12 cellular contexts compared by ENCODE assay signal in genomic region chr12:132428872-132429121, GRCh38.
DNase-seq lines count a peak whose midpoint lies in the region; ATAC-seq and TF ChIP-seq lines count a peak whose summit lies in the region.
"Had no signal": no experiment of that assay in that cellular context is flagged by ENCODE, and none has a peak within 500 bp of the region (broad histone marks: within the 10 kb centered on the region; RNA-seq: fewer than 3 reads in every experiment).

No MANE protein-coding gene starts in this region.

- no peaks in the 10 kb centered on the region for H3K79me1 ChIP-seq in H9 (ENCODE audit: insufficient read depth, low read depth, low read length, poor library complexity, severe bottlenecking)
- H3K79me1 ChIP-seq in trophoblast cell (ENCODE audit: low read length), result no peaks in the 10 kb centered on the region

- intact Hi-C loops in vagina (cut with DNase I), result no loop called here

- H3K4ac ChIP-seq in H9 (ENCODE audit: low read depth, low read length) (no peak overlapping the region), trophoblast cell (ENCODE audit: low read depth, low read length) (no peak overlapping the region)

- H2BK15ac ChIP-seq in H9 (ENCODE audit: low read depth, low read length), result no peak overlapping the region

- H3K9me3 Mint-ChIP-seq in H9 (peaks cover 13 to 24% of the 10 kb centered on the region in 2 experiments), endodermal cell (peaks cover 31% of the 10 kb centered on the region), osteocyte (ENCODE audit: unreplicated experiment) (no peaks in the 10 kb centered on the region)
- no peaks in the 10 kb centered on the region for H3K9me3 Mint-ChIP-seq in activated T-helper 17 cell treated with anti-CD3 and anti-CD28 coated beads, Interleukin-2, amount 50 U/mL, for 72 hours
- H3K9me3 Mint-ChIP-seq: CD8-positive, alpha-beta T cell had no signal

- peak overlapping the region; percentile 7 for H3K4me2 ChIP-seq in H9 (ENCODE audit: insufficient read depth, insufficient read length, low read length)
- H3K4me2 ChIP-seq in trophoblast cell (ENCODE audit: low read length), result no peak overlapping the region

- no peak overlapping the region for H2BK5ac ChIP-seq in H9 (ENCODE audit: insufficient read length, low read length)
- no peak overlapping the region for H2BK5ac ChIP-seq in trophoblast cell (ENCODE audit: low read depth, low read length, poor library complexity)

- no peak overlapping the region for H4K12ac ChIP-seq in trophoblast cell (ENCODE audit: low read depth, low read length)

- H3K36me3 ChIP-seq in endodermal cell (ENCODE audit: control insufficient read depth, insufficient read depth, low read length), result no peaks in the 10 kb centered on the region
- H3K36me3 ChIP-seq in vagina, result no peaks in the 10 kb centered on the region
- no peaks in the 10 kb centered on the region for H3K36me3 ChIP-seq in trophoblast cell (ENCODE audit: control insufficient read depth in 1 of 2, insufficient read depth in 2 of 2, low read length in 2 of 2)
- H3K36me3 ChIP-seq: ascending aorta, right atrium auricular region had no signal

- H3K18ac ChIP-seq in H9 (ENCODE audit: insufficient read length, low read depth, low read length) (no peak overlapping the region), trophoblast cell (ENCODE audit: low read length) (no peak overlapping the region)

- 0 out of 7 replicates have a peak overlapping the region, but pooled peaks of 1 of the 3 experiments have one; percentile 40 for H3K27ac Mint-ChIP-seq in H9
- peak overlapping the region; percentile 89 for H3K27ac Mint-ChIP-seq in endodermal cell
- H3K27ac Mint-ChIP-seq in osteocyte (ENCODE audit: unreplicated experiment), result peak overlapping the region; percentile 44
- H3K27ac Mint-ChIP-seq in activated T-helper 17 cell treated with anti-CD3 and anti-CD28 coated beads, Interleukin-2, amount 50 U/mL, for 72 hours, result no peak overlapping the region
- H3K27ac Mint-ChIP-seq: activated T-cell treated with anti-CD3 and anti-CD28 coated beads, Interleukin-2, amount 50 U/mL, for 72 hours; CD8-positive, alpha-beta T cell had no signal

- TF ChIP-seq POLR2A in vagina (IDR thresholded peaks at IDR 0.05), result no peak

- H3K9ac ChIP-seq in H9 (ENCODE audit: extremely low read depth, insufficient read length, low read length), result no peak overlapping the region
- H3K9ac ChIP-seq in endodermal cell (ENCODE audit: extremely low read depth, low read length, poor library complexity, severe bottlenecking), result no peak overlapping the region
- no peak overlapping the region for H3K9ac ChIP-seq in trophoblast cell (ENCODE audit: low read length)

- no peak for ATAC-seq in activated T-helper 17 cell treated with anti-CD3 and anti-CD28 coated beads, Interleukin-2, amount 50 U/mL, for 72 hours (replicated peaks)
- ATAC-seq: activated T-cell treated with anti-CD3 and anti-CD28 coated beads, Interleukin-2, amount 50 U/mL, for 72 hours; CD8-positive, alpha-beta T cell had no signal

- H3K4me3 ChIP-seq in endodermal cell (ENCODE audit: low read length), result no peak overlapping the region
- no peak overlapping the region for H3K4me3 ChIP-seq in vagina
- no peak overlapping the region for H3K4me3 ChIP-seq in trophoblast cell (ENCODE audit: low read depth, low read length)
- H3K4me3 ChIP-seq: ascending aorta, right atrium auricular region had no signal

- no peak overlapping the region for H3K23ac ChIP-seq in H9 (ENCODE audit: insufficient read length, low read depth, low read length)
- H3K23ac ChIP-seq in trophoblast cell (ENCODE audit: low read length), result no peak overlapping the region

- DNase-seq in H9 (no peak), NCI-H345 treated with DMSO at 0.1 percent for 48 hours (lab: John Stamatoyannopoulos, UW; ENCODE audit: unreplicated experiment) (peak; percentile 34), endodermal cell (peak; percentile 74), osteocyte (ENCODE audit: extremely low spot score, unreplicated experiment) (no peak), vagina (ENCODE audit: extremely low spot score in 2 of 2) (no peak), trophoblast cell (no peak)
- DNase-seq: activated CD4-positive, alpha-beta T cell treated with anti-CD3 and anti-CD28 coated beads for 1 hour; activated T-cell treated with anti-CD3 and anti-CD28 coated beads, Interleukin-2, amount 50 U/mL, for 72 hours; CD8-positive, alpha-beta T cell had no signal

- H2AK5ac ChIP-seq in H9 (ENCODE audit: insufficient read length, low read length) (no peak overlapping the region), trophoblast cell (ENCODE audit: low read length) (no peak overlapping the region)

- H3K9me3 ChIP-seq in H9 (ENCODE audit: control insufficient read depth, low read depth, low read length) (no peaks in the 10 kb centered on the region), endodermal cell (ENCODE audit: control insufficient read depth, low read length) (no peaks in the 10 kb centered on the region), vagina (no peaks in the 10 kb centered on the region), trophoblast cell (ENCODE audit: insufficient read depth, low read depth, low read length) (peaks cover 23% of the 10 kb centered on the region)
- H3K9me3 ChIP-seq: ascending aorta, right atrium auricular region had no signal

- peaks cover 2 to 23% (median 6%) of the 10 kb centered on the region in 3 experiments; a peak in 6 of 7 replicates for H3K36me3 Mint-ChIP-seq in H9 (ENCODE audit: insufficient read depth in 1 of 3, low read depth in 3 of 3)
- peaks cover 9% of the 10 kb centered on the region for H3K36me3 Mint-ChIP-seq in endodermal cell (ENCODE audit: low read depth)
- H3K36me3 Mint-ChIP-seq in osteocyte (ENCODE audit: unreplicated experiment), result no peaks in the 10 kb centered on the region
- H3K36me3 Mint-ChIP-seq in activated T-helper 17 cell treated with anti-CD3 and anti-CD28 coated beads, Interleukin-2, amount 50 U/mL, for 72 hours (ENCODE audit: low read depth), result no peaks in the 10 kb centered on the region
- H3K36me3 Mint-ChIP-seq: CD8-positive, alpha-beta T cell had no signal

- peaks cover 3% of the 10 kb centered on the region for H4K20me1 ChIP-seq in H9 (ENCODE audit: control insufficient read depth, insufficient read depth, insufficient read length)

- no CpG with 5 or more reads among the region's 7 CpGs for WGBS in H9 (ENCODE audit: extremely low coverage, insufficient read length, low lambda C conversion rate)
- 58 to 70% methylated on average over 3 to 7 of the region's 7 CpGs for WGBS in endodermal cell (ENCODE audit: insufficient coverage in 1 of 2, insufficient read length in 1 of 2), 2 experiments
- WGBS in trophoblast cell (ENCODE audit: extremely low coverage, insufficient coverage, insufficient read length), result no CpG with 5 or more reads among the region's 7 CpGs

- H2BK20ac ChIP-seq in H9 (ENCODE audit: low read depth, low read length, poor library complexity, severe bottlenecking), result no peak overlapping the region

- H3K4me1 Mint-ChIP-seq in H9 (peaks cover 21 to 41% of the 10 kb centered on the region in 2 experiments), endodermal cell (peaks cover 32% of the 10 kb centered on the region), osteocyte (ENCODE audit: unreplicated experiment) (peaks cover 18% of the 10 kb centered on the region)
- H3K4me1 Mint-ChIP-seq in activated T-helper 17 cell treated with anti-CD3 and anti-CD28 coated beads, Interleukin-2, amount 50 U/mL, for 72 hours, result peaks cover 11% of the 10 kb centered on the region

- H2BK12ac ChIP-seq in H9 (ENCODE audit: insufficient read length, low read depth, low read length), result no peak overlapping the region
- no peak overlapping the region for H2BK12ac ChIP-seq in trophoblast cell (ENCODE audit: low read length)

- no peak overlapping the region for H4K91ac ChIP-seq in H9 (ENCODE audit: insufficient read length, low read depth, low read length)
- no peak overlapping the region for H4K91ac ChIP-seq in trophoblast cell (ENCODE audit: low read depth, low read length)

- H3K27me3 ChIP-seq in H9 (ENCODE audit: insufficient read depth, low read length) (peaks cover 23% of the 10 kb centered on the region; the same call in 1 of the 2 replicates), endodermal cell (ENCODE audit: control insufficient read depth, insufficient read depth, low read length, poor library complexity, severe bottlenecking) (peaks cover 5% of the 10 kb centered on the region), vagina (peaks cover 5% of the 10 kb centered on the region), trophoblast cell (ENCODE audit: insufficient read depth, low read length) (peaks cover 14% of the 10 kb centered on the region)
- H3K27me3 ChIP-seq: ascending aorta, right atrium auricular region had no signal

- H3K27me3 Mint-ChIP-seq in H9 (ENCODE audit: low read depth) (peaks cover 95% of the 10 kb centered on the region), endodermal cell (ENCODE audit: insufficient read depth) (peaks cover 55% of the 10 kb centered on the region), osteocyte (ENCODE audit: unreplicated experiment) (peaks cover 42% of the 10 kb centered on the region)
- H3K27me3 Mint-ChIP-seq in activated T-helper 17 cell treated with anti-CD3 and anti-CD28 coated beads, Interleukin-2, amount 50 U/mL, for 72 hours, result no peaks in the 10 kb centered on the region

- H3K23me2 ChIP-seq in H9 (ENCODE audit: insufficient read length, low read depth, low read length, poor library complexity, severe bottlenecking), result no peaks in the 10 kb centered on the region

- no peak overlapping the region for H3T11ph ChIP-seq in H9 (ENCODE audit: low read length)

- 0 out of 5 replicates have a peak overlapping the region, but pooled peaks of 1 of the 2 experiments have one; percentile 10 for H3K4me3 Mint-ChIP-seq in H9
- H3K4me3 Mint-ChIP-seq in endodermal cell, result peak overlapping the region; percentile 11
- no peak overlapping the region for H3K4me3 Mint-ChIP-seq in osteocyte (ENCODE audit: unreplicated experiment)
- no peak overlapping the region for H3K4me3 Mint-ChIP-seq in activated T-helper 17 cell treated with anti-CD3 and anti-CD28 coated beads, Interleukin-2, amount 50 U/mL, for 72 hours
- H3K4me3 Mint-ChIP-seq: activated T-cell treated with anti-CD3 and anti-CD28 coated beads, Interleukin-2, amount 50 U/mL, for 72 hours; CD8-positive, alpha-beta T cell had no signal

- H4K8ac ChIP-seq in H9 (replicated peaks; ENCODE audit: insufficient read length, low read depth, low read length), result no peak overlapping the region
- no peak overlapping the region for H4K8ac ChIP-seq in trophoblast cell (ENCODE audit: low read depth, low read length)

- H3K14ac ChIP-seq in H9 (ENCODE audit: insufficient read depth, low read length) (no peak overlapping the region), trophoblast cell (ENCODE audit: low read length) (no peak overlapping the region)

- H4K5ac ChIP-seq in H9 (ENCODE audit: insufficient read length, low read depth, low read length), result no peak overlapping the region

- H3K79me2 ChIP-seq in H9 (ENCODE audit: insufficient read depth, low read length) (no peaks in the 10 kb centered on the region), trophoblast cell (ENCODE audit: control insufficient read depth, insufficient read depth, low read length, poor library complexity) (no peaks in the 10 kb centered on the region)

- H3K4me1 ChIP-seq in H9 (ENCODE audit: insufficient read depth, low read length), result peaks cover 3% of the 10 kb centered on the region; the same call in 1 of the 2 replicates
- no peaks in the 10 kb centered on the region for H3K4me1 ChIP-seq in endodermal cell (ENCODE audit: control insufficient read depth, insufficient read depth, low read length)
- H3K4me1 ChIP-seq in vagina, result peaks cover 42% of the 10 kb centered on the region
- H3K4me1 ChIP-seq in trophoblast cell (ENCODE audit: control insufficient read depth in 1 of 2, insufficient read depth in 2 of 2, low read length in 2 of 2), result no peaks in the 10 kb centered on the region
- H3K4me1 ChIP-seq: ascending aorta had no signal

- no peak overlapping the region for H3K56ac ChIP-seq in H9 (ENCODE audit: insufficient read length, low read depth, low read length)

- H2AFZ ChIP-seq in H9 (ENCODE audit: low read length) (no peak overlapping the region), trophoblast cell (ENCODE audit: insufficient read depth, low read length, poor library complexity) (no peak overlapping the region)

- no peak overlapping the region for H3K27ac ChIP-seq in H9 (ENCODE audit: insufficient read length, low read depth, low read length)
- H3K27ac ChIP-seq in endodermal cell (ENCODE audit: low read depth, low read length), result peak overlapping the region; percentile 49
- no peak overlapping the region for H3K27ac ChIP-seq in vagina
- no peak overlapping the region for H3K27ac ChIP-seq in trophoblast cell (ENCODE audit: low read depth, low read length)
- H3K27ac ChIP-seq: ascending aorta, right atrium auricular region had no signal

- TF ChIP-seq CTCF in H9 (conservative IDR thresholded peaks at IDR 0.05) (no peak), endodermal cell (conservative IDR thresholded peaks at IDR 0.05) (no peak), osteocyte (IDR thresholded peaks at IDR 0.05) (no peak), vagina (IDR thresholded peaks at IDR 0.05) (no peak)

- H2BK120ac ChIP-seq in H9 (ENCODE audit: low read depth, low read length, poor library complexity, severe bottlenecking) (no peak overlapping the region), trophoblast cell (ENCODE audit: insufficient read depth, low read length, poor library complexity) (no peak overlapping the region)

Comparison
In these comparisons a context has a peak if more than half of its experiments do, and no peak if none do; other contexts are left out.
1. DNase-seq: peak in NCI-H345 treated with DMSO at 0.1 percent for 48 hours (single experiment) and endodermal cell (single experiment); none in H9 (single experiment), osteocyte (single experiment), vagina (0 of 2) and trophoblast cell (0 of 2).